In genomic region chr4:98260047-98260578, GRCh38 we compare ENCODE assay signal across 8 cellular contexts. TPM values are rescaled to one million over a fixed set of nuclear protein-coding genes. Genes with fewer than 3 reads are reported as not detected.
A peak's percentile ranks its signal among the peaks of the same experiment; 100 is the strongest.
DNase-seq lines count a peak whose midpoint lies in the region; ATAC-seq and TF ChIP-seq lines count a peak whose summit lies in the region.

No MANE protein-coding gene starts in this region.

- H3K27me3 Mint-ChIP-seq in activated T-cell treated with anti-CD3 and anti-CD28 coated beads, Interleukin-2, amount 50 U/mL, for 4 hours (ENCODE audit: low read depth), result no peaks in the 10 kb centered on the region
- no peaks in the 10 kb centered on the region for H3K27me3 Mint-ChIP-seq in neural crest cell (ENCODE audit: low read depth)

- ATAC-seq in HG02642 (IDR thresholded peaks at IDR 0.05; ENCODE audit: poor library complexity, unreplicated experiment), result peak; percentile 23
- peak in 1 of 2 donors; percentile 5 for ATAC-seq in activated T-cell treated with anti-CD3 and anti-CD28 coated beads, Interleukin-2, amount 50 U/mL, for 4 hours

- TF ChIP-seq CTCF in fibroblast of the aortic adventitia (IDR thresholded peaks at IDR 0.05; ENCODE audit: insufficient read depth, low read length) (no peak), neural crest cell (conservative IDR thresholded peaks at IDR 0.05) (no peak)

- peak overlapping the region; percentile 99 for H3K27ac Mint-ChIP-seq in neural crest cell (ENCODE audit: unreplicated experiment)

- peaks cover 41% of the 10 kb centered on the region for H3K4me1 Mint-ChIP-seq in activated T-cell treated with anti-CD3 and anti-CD28 coated beads, Interleukin-2, amount 50 U/mL, for 4 hours (ENCODE audit: low read depth)
- H3K4me1 Mint-ChIP-seq in neural crest cell, result peaks cover 37% of the 10 kb centered on the region

- peak overlapping the region; percentile 83 for H3K4me3 ChIP-seq in fibroblast of the aortic adventitia (ENCODE audit: low read depth, low read length)

- H3K4me3 Mint-ChIP-seq in activated T-cell treated with anti-CD3 and anti-CD28 coated beads, Interleukin-2, amount 50 U/mL, for 4 hours, result peak overlapping the region; percentile 88
- peak overlapping the region; percentile 97 for H3K4me3 Mint-ChIP-seq in neural crest cell

- DNase-seq in NCI-H82 (lab: John Stamatoyannopoulos, UW), result peak; percentile 60
- no peak for DNase-seq in NCI-H82 treated with DMSO at 0.1 percent for 48 hours (lab: John Stamatoyannopoulos, UW; ENCODE audit: unreplicated experiment)
- DNase-seq in NAMALWA (ENCODE audit: low spot score), result peak; percentile 29
- no peak for DNase-seq in activated T-cell treated with anti-CD3 and anti-CD28 coated beads, Interleukin-2, amount 50 U/mL, for 4 hours
- no peak for DNase-seq in fibroblast of the aortic adventitia (ENCODE audit: low read depth)
- peak; percentile 35 for DNase-seq in neural crest cell (ENCODE audit: low read depth, low spot score)
- peak; percentile 68 for DNase-seq in ureter (ENCODE audit: low spot score)

- no peaks in the 10 kb centered on the region for H3K36me3 Mint-ChIP-seq in activated T-cell treated with anti-CD3 and anti-CD28 coated beads, Interleukin-2, amount 50 U/mL, for 4 hours (ENCODE audit: insufficient read depth)
- H3K36me3 Mint-ChIP-seq in neural crest cell (ENCODE audit: low read depth), result no peaks in the 10 kb centered on the region

- no peaks in the 10 kb centered on the region for H3K9me3 Mint-ChIP-seq in activated T-cell treated with anti-CD3 and anti-CD28 coated beads, Interleukin-2, amount 50 U/mL, for 4 hours
- no peaks in the 10 kb centered on the region for H3K9me3 Mint-ChIP-seq in neural crest cell

RNA-seq across cellular contexts. Expression of gene RAP1GDS1, which starts 1.1 kb away (rescaled TPM):
- 10 to 100 TPM; 37.3 to 42.6 (median 38.3) TPM for total RNA-seq in activated T-cell treated with anti-CD3 and anti-CD28 coated beads, Interleukin-2, amount 50 U/mL, for 4 hours
- total RNA-seq in fibroblast of the aortic adventitia (ENCODE audit: low replicate concordance) (24.1 and 62.2 TPM in 2 replicates), neural crest cell (46.0 and 46.3 TPM in 2 replicates), ureter (56.7 TPM)

Comparison
In these comparisons a context has a peak if more than half of its experiments do, and no peak if none do; other contexts are left out.
1. DNase-seq: peak in NCI-H82 (single experiment), NAMALWA (single experiment), neural crest cell (single experiment) and ureter (single experiment); none in NCI-H82 treated with DMSO at 0.1 percent for 48 hours (single experiment), activated T-cell treated with anti-CD3 and anti-CD28 coated beads, Interleukin-2, amount 50 U/mL, for 4 hours (single experiment) and fibroblast of the aortic adventitia (single experiment).